ENCODE assay signal across 9 cellular contexts in the genomic region with DNA sequence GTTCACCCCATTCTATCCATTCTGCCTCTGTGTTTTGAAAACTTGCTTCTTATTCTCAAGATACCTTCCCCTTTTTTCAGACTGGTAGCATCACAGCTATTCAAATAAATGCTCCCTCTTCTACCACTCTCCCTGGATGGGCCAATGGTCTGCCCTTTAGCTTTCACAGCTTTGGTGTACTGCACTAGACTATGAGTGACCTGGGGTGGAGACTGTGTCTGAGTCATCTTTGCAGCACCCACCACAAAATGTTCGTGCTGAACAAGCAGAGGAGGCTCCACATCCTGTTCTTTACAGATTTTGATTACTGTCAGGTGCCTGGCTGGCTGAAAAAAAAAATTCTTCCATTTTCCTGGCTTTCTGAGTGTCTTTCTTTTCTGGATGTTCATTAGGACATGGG.
DNase-seq lines count a peak whose midpoint lies in the region; ATAC-seq and TF ChIP-seq lines count a peak whose summit lies in the region.
"Had no signal": no experiment of that assay in that cellular context is flagged by ENCODE, and none has a peak within 500 bp of the region (broad histone marks: within the 10 kb centered on the region; RNA-seq: fewer than 3 reads in every experiment).

No MANE protein-coding gene starts in this region.

- H3K4me3 ChIP-seq in mucosa of descending colon, result no peak overlapping the region
- H3K4me3 ChIP-seq in gastrocnemius medialis, result no peak overlapping the region
- H3K4me3 ChIP-seq: heart left ventricle had no signal

- no peaks in the 10 kb centered on the region for H3K4me1 ChIP-seq in mucosa of descending colon (ENCODE audit: low read depth)
- H3K4me1 ChIP-seq in gastrocnemius medialis, result no peaks in the 10 kb centered on the region

- H3K27ac ChIP-seq in gastrocnemius medialis (no peak overlapping the region), substantia nigra (ENCODE audit: low read depth, low read length, poor library complexity, severe bottlenecking) (no peak overlapping the region)

- H3K27me3 Mint-ChIP-seq in activated T-cell treated with anti-CD3 and anti-CD28 coated beads, Interleukin-2, amount 50 U/mL, for 4 hours (ENCODE audit: low read depth), result peaks cover 6% of the 10 kb centered on the region

- in situ Hi-C loops in gastrocnemius medialis (cut with MboI; ENCODE audit: low sequenced_read_pairs in 4 of 4), result no loop called here

- ATAC-seq in GM19023 (IDR thresholded peaks at IDR 0.05; ENCODE audit: unreplicated experiment) (peak; percentile 51), HG03442 (IDR thresholded peaks at IDR 0.05; ENCODE audit: unreplicated experiment) (peak; percentile 87), mucosa of descending colon (peak; percentile 23), gastrocnemius medialis (no peak)
- ATAC-seq in activated T-cell treated with anti-CD3 and anti-CD28 coated beads, Interleukin-2, amount 50 U/mL, for 4 hours, result peak; percentile 68 to 73

- DNase-seq in activated T-cell treated with anti-CD3 and anti-CD28 coated beads, Interleukin-2, amount 50 U/mL, for 4 hours, result peak; percentile 21
- no peak for DNase-seq in mucosa of descending colon
- DNase-seq in LoVo (ENCODE audit: low spot score), result no peak
- DNase-seq in gastrocnemius medialis, result no peak
- no peak for DNase-seq in substantia nigra (lab: John Stamatoyannopoulos, UW)
- no peak for DNase-seq in DMS53 (lab: John Stamatoyannopoulos, UW)
- DNase-seq: heart left ventricle had no signal

- H3K36me3 ChIP-seq in mucosa of descending colon (ENCODE audit: low read depth), result no peaks in the 10 kb centered on the region
- H3K36me3 ChIP-seq in gastrocnemius medialis, result no peaks in the 10 kb centered on the region
- H3K36me3 ChIP-seq: heart left ventricle had no signal

- H3K4me3 Mint-ChIP-seq in activated T-cell treated with anti-CD3 and anti-CD28 coated beads, Interleukin-2, amount 50 U/mL, for 4 hours, result no peak overlapping the region

- TF ChIP-seq CTCF in mucosa of descending colon (IDR thresholded peaks at IDR 0.05), result no peak
- TF ChIP-seq CTCF in gastrocnemius medialis (IDR thresholded peaks at IDR 0.05 in 4 of 5, conservative IDR thresholded peaks at IDR 0.05 in 1 of 5), result no peak

- intact Hi-C loops in mucosa of descending colon (cut with DNase I, micrococcal nuclease) (no loop called here), gastrocnemius medialis (cut with DNase I; ENCODE audit: low total_unique reads) (no loop called here)

- H3K36me3 Mint-ChIP-seq in activated T-cell treated with anti-CD3 and anti-CD28 coated beads, Interleukin-2, amount 50 U/mL, for 4 hours (ENCODE audit: insufficient read depth), result no peaks in the 10 kb centered on the region

- H3K27me3 ChIP-seq in gastrocnemius medialis, result no peaks in the 10 kb centered on the region
- H3K27me3 ChIP-seq: heart left ventricle had no signal

- H3K9me3 Mint-ChIP-seq in activated T-cell treated with anti-CD3 and anti-CD28 coated beads, Interleukin-2, amount 50 U/mL, for 4 hours, result no peaks in the 10 kb centered on the region

- peaks cover 27% of the 10 kb centered on the region for H3K4me1 Mint-ChIP-seq in activated T-cell treated with anti-CD3 and anti-CD28 coated beads, Interleukin-2, amount 50 U/mL, for 4 hours (ENCODE audit: low read depth)

- H3K9me3 ChIP-seq in mucosa of descending colon, result no peaks in the 10 kb centered on the region
- no peaks in the 10 kb centered on the region for H3K9me3 ChIP-seq in gastrocnemius medialis

- TF ChIP-seq POLR2A in gastrocnemius medialis (IDR thresholded peaks at IDR 0.05), result no peak

Comparison
In these comparisons a context has a peak if more than half of its experiments do, and no peak if none do; other contexts are left out.
1. ATAC-seq: peak in GM19023 (single experiment), HG03442 (single experiment), activated T-cell treated with anti-CD3 and anti-CD28 coated beads, Interleukin-2, amount 50 U/mL, for 4 hours (2 of 2) and mucosa of descending colon (single experiment); none in gastrocnemius medialis (0 of 2).